ENCODE assay signal across 7 cellular contexts in genomic region chrX:115089419-115089818, GRCh38.
"Had no signal": no experiment of that assay in that cellular context is flagged by ENCODE, and none has a peak within 500 bp of the region (broad histone marks: within the 10 kb centered on the region; RNA-seq: fewer than 3 reads in every experiment).

No MANE protein-coding gene starts in this region.

- H3K9me3 Mint-ChIP-seq: IgD-negative memory B cell had no signal

- H3K4me1 Mint-ChIP-seq: IgD-negative memory B cell had no signal

- DNase-seq: IMR-90, KBM-7, KG1 had no signal

- H3K27ac ChIP-seq: HL-60 had no signal

- H3K27me3 Mint-ChIP-seq: IgD-negative memory B cell had no signal

- H3K4me3 Mint-ChIP-seq: IgD-negative memory B cell had no signal

- FAIRE-seq: HepG2, HTR-8/SVneo had no signal

- H3K36me3 Mint-ChIP-seq: IgD-negative memory B cell had no signal

- H3K27ac Mint-ChIP-seq: IgD-negative memory B cell had no signal

- ATAC-seq: HepG2 had no signal
